Comparison of ENCODE assay signal across 8 cellular contexts in genomic region chr6:31355540-31355988, GRCh38. TPM values are rescaled to one million over a fixed set of nuclear protein-coding genes. Genes with fewer than 3 reads are reported as not detected.
A peak's percentile ranks its signal among the peaks of the same experiment; 100 is the strongest.
DNase-seq lines count a peak whose midpoint lies in the region; ATAC-seq and TF ChIP-seq lines count a peak whose summit lies in the region.

No MANE protein-coding gene starts in this region.

- peaks cover 15% of the 10 kb centered on the region for H3K36me3 Mint-ChIP-seq in chondrocyte (ENCODE audit: low read depth)
- H3K36me3 Mint-ChIP-seq in naive B cell, result peaks cover 20 to 38% of the 10 kb centered on the region in 2 donors

- H3K9me3 ChIP-seq in AG04450 (ENCODE audit: control insufficient read depth, insufficient read depth, low read length) (no peaks in the 10 kb centered on the region; the same call in 1 of the 2 replicates), HUES48 (ENCODE audit: control insufficient read depth, insufficient read depth, low read length) (no peaks in the 10 kb centered on the region)

- TF ChIP-seq CTCF in AG04450 (IDR thresholded peaks at IDR 0.05; ENCODE audit: low read depth, low read length) (no peak), chondrocyte (IDR thresholded peaks at IDR 0.05) (no peak)

- POLR2A ChIA-PET in AG04450 (lab: Yijun Ruan, JAX), result no interaction called here

- H3K4me1 Mint-ChIP-seq in chondrocyte (ENCODE audit: low read depth) (peaks cover 15% of the 10 kb centered on the region), naive B cell (peaks cover 69 to 78% (median 78%) of the 10 kb centered on the region in 3 donors)

- no peak overlapping the region for H3K9ac ChIP-seq in HUES48 (ENCODE audit: low read depth, low read length)

- CTCF ChIA-PET in AG04450 (lab: Charles Lee), result interaction anchor here (2.5 kb wide), 1 partner anchor 11 kb away, joined by 9 read pairs; no protein-coding TSS in a partner anchor

- H3K27me3 ChIP-seq in AG04450 (ENCODE audit: control insufficient read depth, insufficient read depth, low read length), result peaks cover 25% of the 10 kb centered on the region
- H3K27me3 ChIP-seq in HUES48 (ENCODE audit: control insufficient read depth, insufficient read depth, low read length), result peaks cover 57% of the 10 kb centered on the region

- H3K27ac ChIP-seq in AG04450 (ENCODE audit: low read depth, low read length), result no peak overlapping the region
- H3K27ac ChIP-seq in HUES48 (ENCODE audit: low read depth, low read length), result no peak overlapping the region

- H3K27me3 Mint-ChIP-seq in chondrocyte (ENCODE audit: low read depth) (peaks cover 49% of the 10 kb centered on the region), naive B cell (peaks cover 0 to under 1% (median 0%) of the 10 kb centered on the region in 3 donors)

- H3K36me3 ChIP-seq in HUES48 (ENCODE audit: control insufficient read depth, insufficient read depth, low read length), result no peaks in the 10 kb centered on the region

- H3K4me1 ChIP-seq in HUES48 (ENCODE audit: control insufficient read depth, insufficient read depth, low read length), result no peaks in the 10 kb centered on the region

- no peak for DNase-seq in AG04450 (ENCODE audit: low read depth, low spot score)
- DNase-seq in chondrocyte (ENCODE audit: low spot score), result no peak
- DNase-seq in naive B cell, result no peak
- no peak for DNase-seq in ureter (ENCODE audit: low spot score)
- DNase-seq in HUDEP-2 (lab: John Stamatoyannopoulos, UW; ENCODE audit: unreplicated experiment in 76 of 76), result no peak

- ATAC-seq in naive B cell (ENCODE audit: low read depth in 2 of 2) (no peak), HG03095 (IDR thresholded peaks at IDR 0.05; ENCODE audit: unreplicated experiment) (no peak), GM21447 (IDR thresholded peaks at IDR 0.05; ENCODE audit: unreplicated experiment) (no peak)

- H3K4me3 ChIP-seq in AG04450 (ENCODE audit: low read depth, low read length) (peak overlapping the region; percentile 70), HUES48 (ENCODE audit: low read depth, low read length) (peak overlapping the region; percentile 44; the same call in 1 of the 2 replicates)

- H3K9me3 Mint-ChIP-seq in chondrocyte (ENCODE audit: low read depth), result peaks cover 3% of the 10 kb centered on the region
- H3K9me3 Mint-ChIP-seq in naive B cell, result peaks cover 0 to 4% (median 0%) of the 10 kb centered on the region in 7 donors

- H3K4me3 Mint-ChIP-seq in chondrocyte (ENCODE audit: unreplicated experiment) (peak overlapping the region; percentile 81), naive B cell (peak overlapping the region; percentile 89 to 99 (median 96))

- H3K27ac Mint-ChIP-seq in chondrocyte (ENCODE audit: unreplicated experiment), result no peak overlapping the region
- peak overlapping the region; percentile 93 to 100 (median 97) for H3K27ac Mint-ChIP-seq in naive B cell

RNA-seq across cellular contexts. Expression of gene HLA-B, which starts 1.4 kb away (rescaled TPM):
- polyA plus RNA-seq in AG04450 (2011; rRNA removed) (418 and 513 TPM in 2 replicates), naive B cell (ENCODE audit: low read depth in 6 of 6) (1,000 to 10,000 TPM; 3,795 to 6,657 (median 6,196) TPM)
- polyA minus RNA-seq in AG04450 (2011; rRNA and poly(A)+ RNA removed), result 121 and 131 TPM in 2 replicates
- total RNA-seq in chondrocyte (149 to 216 TPM (median 206 TPM) in 3 replicates), ureter (562 TPM)

RNA-seq across cellular contexts. Expression of gene MICA, which starts 47.8 kb away (rescaled TPM):
- polyA plus RNA-seq in AG04450 (2011; rRNA removed) (39.9 and 48.5 TPM in 2 replicates), naive B cell (ENCODE audit: low read depth in 6 of 6) (1 to 10 TPM; 3.6 to 6.3 (median 4.4) TPM)
- 26.3 and 37.6 TPM in 2 replicates for polyA minus RNA-seq in AG04450 (2011; rRNA and poly(A)+ RNA removed)
- total RNA-seq in chondrocyte (54.6 to 56.8 TPM (median 56.3 TPM) in 3 replicates), ureter (27.7 TPM)
